ENCODE assay signal across 32 cellular contexts in the genomic region with DNA sequence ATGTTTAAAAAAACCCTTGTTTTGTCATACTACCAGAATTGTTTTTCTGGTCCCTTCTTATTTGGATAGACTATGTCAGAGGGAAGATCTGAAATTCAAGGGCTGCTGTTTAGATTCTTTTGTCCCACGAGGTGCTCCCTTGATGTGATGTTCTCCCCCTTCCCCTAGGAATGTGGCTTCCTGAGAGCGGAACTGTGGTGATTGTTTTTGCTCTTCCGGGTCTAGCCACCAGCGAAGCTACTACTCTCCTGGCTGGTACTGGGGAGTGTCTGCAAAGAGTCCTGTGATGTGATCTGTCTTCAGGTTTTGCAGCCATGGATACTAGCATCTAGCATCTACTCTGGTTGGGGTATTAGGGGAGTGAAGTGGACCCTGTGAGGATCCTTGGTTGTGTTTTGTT.
"Had no signal": no experiment of that assay in that cellular context is flagged by ENCODE, and none has a peak within 500 bp of the region (broad histone marks: within the 10 kb centered on the region; RNA-seq: fewer than 3 reads in every experiment).

No MANE protein-coding gene starts in this region.

- H3K4me3 ChIP-seq: ascending aorta, breast epithelium, cardiac muscle cell, colonic mucosa, esophagus squamous epithelium, gastroesophageal sphincter, heart right ventricle had no signal

- H3K27me3 ChIP-seq: ascending aorta, breast epithelium, cardiac muscle cell, colonic mucosa, esophagus squamous epithelium, gastroesophageal sphincter, heart right ventricle had no signal

- FAIRE-seq: endometrium, endothelial cell of umbilical vein had no signal

- ATAC-seq: activated CD4-positive, alpha-beta T cell treated with anti-CD3 and anti-CD28 coated beads for 36 hours; activated CD8-positive, alpha-beta memory T cell treated with anti-CD3 and anti-CD28 coated beads, Interleukin-2, amount 10 ng/mL, durations not matched to agents 7 days and 5 days; activated CD8-positive, alpha-beta T cell treated with anti-CD3 and anti-CD28 coated beads, Interleukin-2, amount 10 ng/mL, durations not matched to agents 7 days and 5 days; activated naive CD4-positive, alpha-beta T cell treated with anti-CD3 and anti-CD28 coated beads, Interleukin-2, amount 50 U/mL, for 72 hours; gastroesophageal sphincter; heart right ventricle; T-helper 17 cell had no signal

- H3K27ac ChIP-seq: ascending aorta, breast epithelium, cardiac muscle cell, colonic mucosa, epithelial cell of prostate, esophagus squamous epithelium, gastroesophageal sphincter, heart right ventricle, WERI-Rb-1 had no signal

- H3K4me1 ChIP-seq: ascending aorta, breast epithelium, colonic mucosa, esophagus squamous epithelium, gastroesophageal sphincter, heart right ventricle had no signal

- H3K36me3 ChIP-seq: ascending aorta, breast epithelium, cardiac muscle cell, colonic mucosa, esophagus squamous epithelium, gastroesophageal sphincter, heart right ventricle, WERI-Rb-1 had no signal

- DNase-seq: activated CD4-positive, alpha-beta memory T cell treated with anti-CD3 and anti-CD28 coated beads for 36 hours; activated CD4-positive, alpha-beta T cell treated with anti-CD3 and anti-CD28 coated beads for 36 hours; activated CD4-positive, alpha-beta T cell treated with anti-CD3 and anti-CD28 coated beads, Interleukin-2, amount 10 ng/mL, durations not matched to agents 24 days and 14 days; activated CD4-positive, CD25-positive, alpha-beta regulatory T cell; activated CD4-positive, CD25-positive, alpha-beta regulatory T cell treated with anti-CD3 and anti-CD28 coated beads, Interleukin-2, amount 50 U/mL, for 72 hours; activated CD8-positive, alpha-beta memory T cell treated with anti-CD3 and anti-CD28 coated beads, Interleukin-2, amount 10 ng/mL, durations not matched to agents 7 days and 5 days; activated CD8-positive, alpha-beta memory T cell treated with anti-CD3 and anti-CD28 coated beads, Interleukin-2, amount 50 U/mL, for 4 hours; activated CD8-positive, alpha-beta T cell treated with anti-CD3 and anti-CD28 coated beads, Interleukin-2, amount 10 ng/mL, durations not matched to agents 7 days and 5 days; activated gamma-delta T cell; activated naive CD4-positive, alpha-beta T cell; activated naive CD4-positive, alpha-beta T cell treated with anti-CD3 and anti-CD28 coated beads, Interleukin-2, amount 10 ng/mL, durations not matched to agents 7 days and 5 days; activated naive CD8-positive, alpha-beta T cell treated with anti-CD3 and anti-CD28 coated beads, Interleukin-2, amount 10 ng/mL, durations not matched to agents 7 days and 5 days; activated T-cell treated with anti-CD3 and anti-CD28 coated beads, Interleukin-2, amount 50 U/mL, for 1 hour; activated T-cell treated with anti-CD3 and anti-CD28 coated beads, Interleukin-2, amount 50 U/mL, for 48 hours; central memory CD4-positive, alpha-beta T cell; cerebellar nuclear complex; colonic mucosa; effector CD8-positive, alpha-beta T cell; esophagus squamous epithelium; foreskin melanocyte; heart right ventricle; T-helper 17 cell; T1000; WERI-Rb-1 had no signal

- H3K9me3 ChIP-seq: ascending aorta, breast epithelium, colonic mucosa, esophagus squamous epithelium, gastroesophageal sphincter had no signal
